24 cellular contexts compared by ENCODE assay signal in the genomic region with DNA sequence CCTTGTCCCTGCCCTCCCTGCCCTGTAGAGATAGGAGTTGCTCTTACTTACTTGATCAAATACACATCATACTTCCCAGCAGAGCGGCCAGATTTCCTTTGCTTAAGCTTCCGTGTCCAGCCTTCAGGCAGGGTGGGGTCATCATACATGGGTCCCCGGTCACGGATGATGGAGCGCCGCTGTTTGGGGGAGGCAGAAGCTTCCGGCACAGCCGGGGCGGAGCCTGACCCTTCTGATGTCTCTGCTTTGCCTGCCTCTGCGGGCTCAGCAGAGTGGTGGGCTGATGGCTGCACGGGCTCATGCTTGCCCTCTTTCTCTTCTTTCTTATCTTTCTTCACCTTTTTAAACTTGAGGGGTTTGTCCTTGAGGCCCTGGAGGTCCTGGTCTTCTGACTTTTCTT. TPM values are rescaled to one million over a fixed set of nuclear protein-coding genes. Genes with fewer than 3 reads are reported as not detected.
DNase-seq lines count a peak whose midpoint lies in the region; ATAC-seq and TF ChIP-seq lines count a peak whose summit lies in the region.
"Had no signal": no experiment of that assay in that cellular context is flagged by ENCODE, and none has a peak within 500 bp of the region (broad histone marks: within the 10 kb centered on the region; RNA-seq: fewer than 3 reads in every experiment).

No MANE protein-coding gene starts in this region.

- no peak for ATAC-seq in left cardiac atrium
- no peak for ATAC-seq in T-helper 17 cell
- ATAC-seq: CD8-positive, alpha-beta T cell had no signal

- no peaks in the 10 kb centered on the region for H3K27me3 ChIP-seq in cardiac muscle cell

- no peak overlapping the region for H3K27ac Mint-ChIP-seq in T-helper 17 cell
- H3K27ac Mint-ChIP-seq: CD8-positive, alpha-beta T cell had no signal

- DNase-seq in cardiac muscle cell (ENCODE audit: low read depth in 1 of 2, low spot score in 1 of 2) (no peak), left cardiac atrium (no peak), T-helper 17 cell (no peak), left kidney (ENCODE audit: low read depth, low spot score) (peak; percentile 75), substantia nigra (lab: John Stamatoyannopoulos, UW) (no peak), NCI-H82 treated with DMSO at 0.1 percent for 48 hours (lab: John Stamatoyannopoulos, UW; ENCODE audit: unreplicated experiment) (no peak), DMS114 treated with DMSO at 0.1 percent for 48 hours (lab: John Stamatoyannopoulos, UW; ENCODE audit: unreplicated experiment) (no peak), NCI-H345 (lab: John Stamatoyannopoulos, UW) (no peak)
- DNase-seq: AML-193; C1 segment of cervical spinal cord; CD8-positive, alpha-beta T cell; DMS153; HCEC 1CT; IMR-90; Karpas-422; MV-4-11; NCI-H1105 treated with DMSO at 0.1 percent for 48 hours; NCI-H2081; NCI-H2171; NCI-H526 treated with DMSO at 0.1 percent for 48 hours; PC-9; RPMI8226; SHP77 had no signal

- peak overlapping the region; percentile 50 for H3K4me3 Mint-ChIP-seq in T-helper 17 cell
- H3K4me3 Mint-ChIP-seq: CD8-positive, alpha-beta T cell had no signal

- H3K4me3 ChIP-seq in cardiac muscle cell: no peak overlapping the region
- H3K4me3 ChIP-seq: GM23248, PC-9 had no signal

- H3K9me3 ChIP-seq in cardiac muscle cell (ENCODE audit: low read depth) (no peaks in the 10 kb centered on the region), T-helper 17 cell (ENCODE audit: control insufficient read depth, low read length, poor library complexity, severe bottlenecking) (no peaks in the 10 kb centered on the region)

- H3K36me3 Mint-ChIP-seq in T-helper 17 cell (ENCODE audit: low read depth): no peaks in the 10 kb centered on the region

- no peak for TF ChIP-seq CTCF in cardiac muscle cell (IDR thresholded peaks at IDR 0.05; ENCODE audit: low read depth, low read length)

- peaks cover 2% of the 10 kb centered on the region for H3K4me1 Mint-ChIP-seq in T-helper 17 cell

- no peaks in the 10 kb centered on the region for H3K36me3 ChIP-seq in cardiac muscle cell

- H3K4me1 ChIP-seq in cardiac muscle cell (ENCODE audit: low read depth): peaks cover 20% of the 10 kb centered on the region

- no peaks in the 10 kb centered on the region for H3K27me3 Mint-ChIP-seq in T-helper 17 cell

- peak overlapping the region; percentile 62 for H3K27ac ChIP-seq in cardiac muscle cell
- H3K27ac ChIP-seq in substantia nigra (ENCODE audit: low read depth, low read length, poor library complexity, severe bottlenecking): peak overlapping the region; percentile 43
- H3K27ac ChIP-seq: GM23248, PC-9 had no signal

- intact Hi-C loops in left cardiac atrium (cut with DNase I): no loop called here

RNA-seq across cellular contexts. Expression of gene IRAK1, which starts 12.5 kb away (rescaled TPM):
- total RNA-seq in cardiac muscle cell: 22.7 and 27.3 TPM in 2 replicates
- polyA plus RNA-seq in cardiac muscle cell: 31.1 and 31.7 TPM in 2 replicates
- 10 to 100 TPM; 47.2 to 58.6 TPM for total RNA-seq in left cardiac atrium
- total RNA-seq in T-helper 17 cell: 10 to 100 TPM; 75.3 to 92.5 TPM

RNA-seq across cellular contexts. Expression of gene TMEM187, which starts 59.6 kb away (rescaled TPM):
- total RNA-seq in cardiac muscle cell (12.9 and 13.4 TPM in 2 replicates), left cardiac atrium (1 to 10 TPM; 7.7 to 9.2 TPM), T-helper 17 cell (1 to 10 TPM; 2.4 to 3.0 TPM)
- 12.9 and 14.6 TPM in 2 replicates for polyA plus RNA-seq in cardiac muscle cell
